2 cellular contexts compared by ENCODE assay signal in the genomic region with DNA sequence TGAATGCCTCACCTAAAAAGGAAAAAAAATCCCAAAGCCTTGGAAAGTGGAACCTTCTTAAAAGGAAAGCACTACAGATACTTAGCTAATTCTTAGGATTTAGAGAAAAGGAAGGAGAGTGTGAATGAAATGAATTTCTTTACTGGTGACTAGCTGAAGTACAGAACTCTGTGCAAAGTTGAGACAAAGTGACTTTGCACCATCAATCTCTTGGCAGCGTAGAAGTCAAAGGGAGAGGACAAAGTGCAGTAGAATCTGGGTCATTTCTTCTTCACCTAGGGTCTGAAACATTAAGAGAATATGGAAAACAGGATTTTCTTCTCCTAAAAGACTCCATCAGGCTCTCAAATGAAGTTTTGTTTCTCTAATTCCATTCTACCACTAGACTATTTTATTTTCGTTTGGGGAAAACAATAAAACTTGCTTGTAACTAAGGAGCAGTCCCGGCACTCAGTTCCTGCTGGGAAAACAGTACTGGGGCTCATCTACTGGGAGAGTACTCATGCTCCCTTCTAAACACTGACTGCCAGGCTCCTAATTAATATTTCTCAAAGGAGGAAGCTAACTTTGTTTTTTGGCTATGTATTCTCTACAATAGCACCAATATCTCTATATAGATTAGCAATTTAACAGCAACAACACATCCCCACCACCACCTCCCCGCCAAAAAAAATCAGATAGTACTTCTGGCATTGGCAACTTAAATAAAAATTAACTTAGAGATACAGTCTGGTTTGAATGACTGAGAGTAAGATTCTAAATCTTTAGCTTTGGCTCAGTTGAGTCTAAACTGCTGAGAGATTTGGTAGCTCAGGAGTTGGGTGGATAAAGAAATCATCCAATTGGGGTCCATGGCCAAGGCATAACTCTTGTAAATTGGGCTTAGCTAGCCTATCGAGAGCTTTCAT.
A peak's percentile ranks its signal among the peaks of the same experiment; 100 is the strongest.
TF ChIP-seq lines count a peak whose summit lies in the region.

No MANE protein-coding gene starts in this region.

TF ChIP-seq in liver, 16 proteins besides CTCF, POLR2A, EP300 and RAD21 (continued from another document):
- TF ChIP-seq, protein P1, sequence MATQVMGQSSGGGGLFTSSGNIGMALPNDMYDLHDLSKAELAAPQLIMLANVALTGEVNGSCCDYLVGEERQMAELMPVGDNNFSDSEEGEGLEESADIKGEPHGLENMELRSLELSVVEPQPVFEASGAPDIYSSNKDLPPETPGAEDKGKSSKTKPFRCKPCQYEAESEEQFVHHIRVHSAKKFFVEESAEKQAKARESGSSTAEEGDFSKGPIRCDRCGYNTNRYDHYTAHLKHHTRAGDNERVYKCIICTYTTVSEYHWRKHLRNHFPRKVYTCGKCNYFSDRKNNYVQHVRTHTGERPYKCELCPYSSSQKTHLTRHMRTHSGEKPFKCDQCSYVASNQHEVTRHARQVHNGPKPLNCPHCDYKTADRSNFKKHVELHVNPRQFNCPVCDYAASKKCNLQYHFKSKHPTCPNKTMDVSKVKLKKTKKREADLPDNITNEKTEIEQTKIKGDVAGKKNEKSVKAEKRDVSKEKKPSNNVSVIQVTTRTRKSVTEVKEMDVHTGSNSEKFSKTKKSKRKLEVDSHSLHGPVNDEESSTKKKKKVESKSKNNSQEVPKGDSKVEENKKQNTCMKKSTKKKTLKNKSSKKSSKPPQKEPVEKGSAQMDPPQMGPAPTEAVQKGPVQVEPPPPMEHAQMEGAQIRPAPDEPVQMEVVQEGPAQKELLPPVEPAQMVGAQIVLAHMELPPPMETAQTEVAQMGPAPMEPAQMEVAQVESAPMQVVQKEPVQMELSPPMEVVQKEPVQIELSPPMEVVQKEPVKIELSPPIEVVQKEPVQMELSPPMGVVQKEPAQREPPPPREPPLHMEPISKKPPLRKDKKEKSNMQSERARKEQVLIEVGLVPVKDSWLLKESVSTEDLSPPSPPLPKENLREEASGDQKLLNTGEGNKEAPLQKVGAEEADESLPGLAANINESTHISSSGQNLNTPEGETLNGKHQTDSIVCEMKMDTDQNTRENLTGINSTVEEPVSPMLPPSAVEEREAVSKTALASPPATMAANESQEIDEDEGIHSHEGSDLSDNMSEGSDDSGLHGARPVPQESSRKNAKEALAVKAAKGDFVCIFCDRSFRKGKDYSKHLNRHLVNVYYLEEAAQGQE (IDR thresholded peaks at IDR 0.05) = no peak
- TF ChIP-seq EGR1 (IDR thresholded peaks at IDR 0.05; ENCODE audit: low read depth in 2 of 2) (no peak), JUND (IDR thresholded peaks at IDR 0.05) (peak; percentile 38 to 60), YY1 (IDR thresholded peaks at IDR 0.05) (no peak), HNF4G (IDR thresholded peaks at IDR 0.05) (peak; percentile 92), HNF4A (conservative IDR thresholded peaks at IDR 0.05) (peak; percentile 98), GABPA (IDR thresholded peaks at IDR 0.05 in 1 of 2, conservative IDR thresholded peaks at IDR 0.05 in 1 of 2) (no peak)
- TF ChIP-seq, protein P2, sequence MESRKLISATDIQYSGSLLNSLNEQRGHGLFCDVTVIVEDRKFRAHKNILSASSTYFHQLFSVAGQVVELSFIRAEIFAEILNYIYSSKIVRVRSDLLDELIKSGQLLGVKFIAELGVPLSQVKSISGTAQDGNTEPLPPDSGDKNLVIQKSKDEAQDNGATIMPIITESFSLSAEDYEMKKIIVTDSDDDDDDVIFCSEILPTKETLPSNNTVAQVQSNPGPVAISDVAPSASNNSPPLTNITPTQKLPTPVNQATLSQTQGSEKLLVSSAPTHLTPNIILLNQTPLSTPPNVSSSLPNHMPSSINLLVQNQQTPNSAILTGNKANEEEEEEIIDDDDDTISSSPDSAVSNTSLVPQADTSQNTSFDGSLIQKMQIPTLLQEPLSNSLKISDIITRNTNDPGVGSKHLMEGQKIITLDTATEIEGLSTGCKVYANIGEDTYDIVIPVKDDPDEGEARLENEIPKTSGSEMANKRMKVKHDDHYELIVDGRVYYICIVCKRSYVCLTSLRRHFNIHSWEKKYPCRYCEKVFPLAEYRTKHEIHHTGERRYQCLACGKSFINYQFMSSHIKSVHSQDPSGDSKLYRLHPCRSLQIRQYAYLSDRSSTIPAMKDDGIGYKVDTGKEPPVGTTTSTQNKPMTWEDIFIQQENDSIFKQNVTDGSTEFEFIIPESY (IDR thresholded peaks at IDR 0.05) = peak; percentile 37
TF ChIP-seq in liver: peak in this region for 6.

TF ChIP-seq in HepG2, 621 proteins besides CTCF, POLR2A, EP300 and RAD21 (continued from another document):
- TF ChIP-seq, protein P3, sequence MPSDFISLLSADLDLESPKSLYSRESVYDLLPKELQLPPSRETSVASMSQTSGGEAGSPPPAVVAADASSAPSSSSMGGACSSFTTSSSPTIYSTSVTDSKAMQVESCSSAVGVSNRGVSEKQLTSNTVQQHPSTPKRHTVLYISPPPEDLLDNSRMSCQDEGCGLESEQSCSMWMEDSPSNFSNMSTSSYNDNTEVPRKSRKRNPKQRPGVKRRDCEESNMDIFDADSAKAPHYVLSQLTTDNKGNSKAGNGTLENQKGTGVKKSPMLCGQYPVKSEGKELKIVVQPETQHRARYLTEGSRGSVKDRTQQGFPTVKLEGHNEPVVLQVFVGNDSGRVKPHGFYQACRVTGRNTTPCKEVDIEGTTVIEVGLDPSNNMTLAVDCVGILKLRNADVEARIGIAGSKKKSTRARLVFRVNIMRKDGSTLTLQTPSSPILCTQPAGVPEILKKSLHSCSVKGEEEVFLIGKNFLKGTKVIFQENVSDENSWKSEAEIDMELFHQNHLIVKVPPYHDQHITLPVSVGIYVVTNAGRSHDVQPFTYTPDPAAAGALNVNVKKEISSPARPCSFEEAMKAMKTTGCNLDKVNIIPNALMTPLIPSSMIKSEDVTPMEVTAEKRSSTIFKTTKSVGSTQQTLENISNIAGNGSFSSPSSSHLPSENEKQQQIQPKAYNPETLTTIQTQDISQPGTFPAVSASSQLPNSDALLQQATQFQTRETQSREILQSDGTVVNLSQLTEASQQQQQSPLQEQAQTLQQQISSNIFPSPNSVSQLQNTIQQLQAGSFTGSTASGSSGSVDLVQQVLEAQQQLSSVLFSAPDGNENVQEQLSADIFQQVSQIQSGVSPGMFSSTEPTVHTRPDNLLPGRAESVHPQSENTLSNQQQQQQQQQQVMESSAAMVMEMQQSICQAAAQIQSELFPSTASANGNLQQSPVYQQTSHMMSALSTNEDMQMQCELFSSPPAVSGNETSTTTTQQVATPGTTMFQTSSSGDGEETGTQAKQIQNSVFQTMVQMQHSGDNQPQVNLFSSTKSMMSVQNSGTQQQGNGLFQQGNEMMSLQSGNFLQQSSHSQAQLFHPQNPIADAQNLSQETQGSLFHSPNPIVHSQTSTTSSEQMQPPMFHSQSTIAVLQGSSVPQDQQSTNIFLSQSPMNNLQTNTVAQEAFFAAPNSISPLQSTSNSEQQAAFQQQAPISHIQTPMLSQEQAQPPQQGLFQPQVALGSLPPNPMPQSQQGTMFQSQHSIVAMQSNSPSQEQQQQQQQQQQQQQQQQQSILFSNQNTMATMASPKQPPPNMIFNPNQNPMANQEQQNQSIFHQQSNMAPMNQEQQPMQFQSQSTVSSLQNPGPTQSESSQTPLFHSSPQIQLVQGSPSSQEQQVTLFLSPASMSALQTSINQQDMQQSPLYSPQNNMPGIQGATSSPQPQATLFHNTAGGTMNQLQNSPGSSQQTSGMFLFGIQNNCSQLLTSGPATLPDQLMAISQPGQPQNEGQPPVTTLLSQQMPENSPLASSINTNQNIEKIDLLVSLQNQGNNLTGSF (CRISPR knock-in tag; IDR thresholded peaks at IDR 0.05) = no peak
- TF ChIP-seq, protein P4, sequence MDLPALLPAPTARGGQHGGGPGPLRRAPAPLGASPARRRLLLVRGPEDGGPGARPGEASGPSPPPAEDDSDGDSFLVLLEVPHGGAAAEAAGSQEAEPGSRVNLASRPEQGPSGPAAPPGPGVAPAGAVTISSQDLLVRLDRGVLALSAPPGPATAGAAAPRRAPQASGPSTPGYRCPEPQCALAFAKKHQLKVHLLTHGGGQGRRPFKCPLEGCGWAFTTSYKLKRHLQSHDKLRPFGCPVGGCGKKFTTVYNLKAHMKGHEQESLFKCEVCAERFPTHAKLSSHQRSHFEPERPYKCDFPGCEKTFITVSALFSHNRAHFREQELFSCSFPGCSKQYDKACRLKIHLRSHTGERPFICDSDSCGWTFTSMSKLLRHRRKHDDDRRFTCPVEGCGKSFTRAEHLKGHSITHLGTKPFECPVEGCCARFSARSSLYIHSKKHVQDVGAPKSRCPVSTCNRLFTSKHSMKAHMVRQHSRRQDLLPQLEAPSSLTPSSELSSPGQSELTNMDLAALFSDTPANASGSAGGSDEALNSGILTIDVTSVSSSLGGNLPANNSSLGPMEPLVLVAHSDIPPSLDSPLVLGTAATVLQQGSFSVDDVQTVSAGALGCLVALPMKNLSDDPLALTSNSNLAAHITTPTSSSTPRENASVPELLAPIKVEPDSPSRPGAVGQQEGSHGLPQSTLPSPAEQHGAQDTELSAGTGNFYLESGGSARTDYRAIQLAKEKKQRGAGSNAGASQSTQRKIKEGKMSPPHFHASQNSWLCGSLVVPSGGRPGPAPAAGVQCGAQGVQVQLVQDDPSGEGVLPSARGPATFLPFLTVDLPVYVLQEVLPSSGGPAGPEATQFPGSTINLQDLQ (CRISPR knock-in tag; IDR thresholded peaks at IDR 0.05) = no peak
- no peak for TF ChIP-seq ZNF383 (CRISPR knock-in tag; IDR thresholded peaks at IDR 0.05; ENCODE audit: borderline replicate concordance)
- TF ChIP-seq, protein P5, sequence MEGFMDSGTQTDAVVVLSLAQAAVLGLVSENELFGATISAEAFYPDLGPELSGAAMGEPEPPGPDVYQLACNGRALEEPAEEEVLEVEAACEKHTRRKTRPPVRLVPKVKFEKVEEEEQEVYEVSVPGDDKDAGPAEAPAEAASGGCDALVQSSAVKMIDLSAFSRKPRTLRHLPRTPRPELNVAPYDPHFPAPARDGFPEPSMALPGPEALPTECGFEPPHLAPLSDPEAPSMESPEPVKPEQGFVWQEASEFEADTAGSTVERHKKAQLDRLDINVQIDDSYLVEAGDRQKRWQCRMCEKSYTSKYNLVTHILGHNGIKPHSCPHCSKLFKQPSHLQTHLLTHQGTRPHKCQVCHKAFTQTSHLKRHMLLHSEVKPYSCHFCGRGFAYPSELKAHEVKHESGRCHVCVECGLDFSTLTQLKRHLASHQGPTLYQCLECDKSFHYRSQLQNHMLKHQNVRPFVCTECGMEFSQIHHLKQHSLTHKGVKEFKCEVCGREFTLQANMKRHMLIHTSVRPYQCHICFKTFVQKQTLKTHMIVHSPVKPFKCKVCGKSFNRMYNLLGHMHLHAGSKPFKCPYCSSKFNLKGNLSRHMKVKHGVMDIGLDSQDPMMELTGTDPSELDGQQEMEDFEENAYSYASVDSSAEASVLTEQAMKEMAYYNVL (CRISPR knock-in tag; IDR thresholded peaks at IDR 0.05; ENCODE audit: borderline replicate concordance) = no peak
- no peak for TF ChIP-seq KMT2A (CRISPR knock-in tag; IDR thresholded peaks at IDR 0.05)
- TF ChIP-seq, protein P6, sequence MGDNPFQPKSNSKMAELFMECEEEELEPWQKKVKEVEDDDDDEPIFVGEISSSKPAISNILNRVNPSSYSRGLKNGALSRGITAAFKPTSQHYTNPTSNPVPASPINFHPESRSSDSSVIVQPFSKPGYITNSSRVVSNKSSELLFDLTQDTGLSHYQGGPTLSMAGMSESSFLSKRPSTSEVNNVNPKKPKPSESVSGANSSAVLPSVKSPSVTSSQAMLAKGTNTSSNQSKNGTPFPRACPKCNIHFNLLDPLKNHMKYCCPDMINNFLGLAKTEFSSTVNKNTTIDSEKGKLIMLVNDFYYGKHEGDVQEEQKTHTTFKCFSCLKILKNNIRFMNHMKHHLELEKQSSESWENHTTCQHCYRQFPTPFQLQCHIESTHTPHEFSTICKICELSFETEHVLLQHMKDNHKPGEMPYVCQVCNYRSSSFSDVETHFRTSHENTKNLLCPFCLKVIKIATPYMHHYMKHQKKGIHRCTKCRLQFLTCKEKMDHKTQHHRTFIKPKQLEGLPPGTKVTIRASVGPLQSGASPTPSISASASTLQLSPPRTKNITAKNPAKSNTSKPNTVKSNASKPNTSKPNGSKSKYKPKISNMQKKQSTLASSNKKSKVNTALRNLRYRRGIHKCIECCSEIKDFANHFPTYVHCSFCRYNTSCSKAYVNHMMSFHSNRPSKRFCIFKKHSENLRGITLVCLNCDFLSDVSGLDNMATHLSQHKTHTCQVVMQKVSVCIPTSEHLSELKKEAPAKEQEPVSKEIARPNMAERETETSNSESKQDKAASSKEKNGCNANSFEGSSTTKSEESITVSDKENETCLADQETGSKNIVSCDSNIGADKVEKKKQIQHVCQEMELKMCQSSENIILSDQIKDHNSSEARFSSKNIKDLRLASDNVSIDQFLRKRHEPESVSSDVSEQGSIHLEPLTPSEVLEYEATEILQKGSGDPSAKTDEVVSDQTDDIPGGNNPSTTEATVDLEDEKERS (CRISPR knock-in tag; IDR thresholded peaks at IDR 0.05) = no peak
- TF ChIP-seq, protein P7, sequence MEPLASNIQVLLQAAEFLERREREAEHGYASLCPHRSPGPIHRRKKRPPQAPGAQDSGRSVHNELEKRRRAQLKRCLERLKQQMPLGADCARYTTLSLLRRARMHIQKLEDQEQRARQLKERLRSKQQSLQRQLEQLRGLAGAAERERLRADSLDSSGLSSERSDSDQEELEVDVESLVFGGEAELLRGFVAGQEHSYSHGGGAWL (CRISPR knock-in tag; IDR thresholded peaks at IDR 0.05) = no peak
- TF ChIP-seq ZNF17 (CRISPR knock-in tag; IDR thresholded peaks at IDR 0.05) = no peak
- no peak for TF ChIP-seq NCOA5 (CRISPR knock-in tag; IDR thresholded peaks at IDR 0.05)
- no peak for TF ChIP-seq TCF7L2 (IDR thresholded peaks at IDR 0.05; ENCODE audit: low read depth, low read length)
- TF ChIP-seq KLF13 (CRISPR knock-in tag; IDR thresholded peaks at IDR 0.05) = no peak
- no peak for TF ChIP-seq ZNF660 (CRISPR knock-in tag; IDR thresholded peaks at IDR 0.05; ENCODE audit: borderline replicate concordance, low read depth)
- TF ChIP-seq ZNF850 (CRISPR knock-in tag; conservative IDR thresholded peaks at IDR 0.05) = no peak
- TF ChIP-seq KLF12 (CRISPR knock-in tag; IDR thresholded peaks at IDR 0.05; ENCODE audit: borderline replicate concordance) = no peak
TF ChIP-seq in HepG2: peak in this region for 0.
